In genomic region chr7:106405697-106406141, GRCh38 we compare ENCODE assay signal across 25 cellular contexts.
DNase-seq lines count a peak whose midpoint lies in the region; ATAC-seq and TF ChIP-seq lines count a peak whose summit lies in the region.
"Had no signal": no experiment of that assay in that cellular context is flagged by ENCODE, and none has a peak within 500 bp of the region (broad histone marks: within the 10 kb centered on the region; RNA-seq: fewer than 3 reads in every experiment).

No MANE protein-coding gene starts in this region.

- ATAC-seq in GM21619 (IDR thresholded peaks at IDR 0.05; ENCODE audit: unreplicated experiment) = peak; percentile 53
- ATAC-seq in CD8-positive, alpha-beta T cell = no peak
- ATAC-seq: HCT116, left colon had no signal

- H3K9me3 ChIP-seq in esophagus muscularis mucosa (no peaks in the 10 kb centered on the region), testis (no peaks in the 10 kb centered on the region)
- H3K9me3 ChIP-seq in CD8-positive, alpha-beta T cell (ENCODE audit: low read length) = no peaks in the 10 kb centered on the region
- H3K9me3 ChIP-seq: adrenal gland, right atrium auricular region, SK-N-SH, tibial artery had no signal

- no peak for TF ChIP-seq POLR2A in esophagus muscularis mucosa (IDR thresholded peaks at IDR 0.05; ENCODE audit: low read depth)
- TF ChIP-seq POLR2A in testis (IDR thresholded peaks at IDR 0.05) = no peak

- H3K36me3 Mint-ChIP-seq in activated naive CD4-positive, alpha-beta T cell treated with anti-CD3 and anti-CD28 coated beads for 36 hours (ENCODE audit: low read depth) = peaks cover 4% of the 10 kb centered on the region
- H3K36me3 Mint-ChIP-seq in activated naive CD4-positive, alpha-beta T cell treated with anti-CD3 and anti-CD28 coated beads, Interleukin-2, amount 10 ng/mL, durations not matched to agents 7 days and 5 days = no peaks in the 10 kb centered on the region
- no peaks in the 10 kb centered on the region for H3K36me3 Mint-ChIP-seq in CD8-positive, alpha-beta T cell

- POLR2A ChIA-PET in CD8-positive, alpha-beta T cell (lab: Charles Lee) = no interaction called here

- H3K4me1 Mint-ChIP-seq in activated naive CD4-positive, alpha-beta T cell treated with anti-CD3 and anti-CD28 coated beads for 36 hours (ENCODE audit: low read depth) = peaks cover 32% of the 10 kb centered on the region
- H3K4me1 Mint-ChIP-seq in activated naive CD4-positive, alpha-beta T cell treated with anti-CD3 and anti-CD28 coated beads, Interleukin-2, amount 10 ng/mL, durations not matched to agents 7 days and 5 days = peaks cover 8% of the 10 kb centered on the region
- no peaks in the 10 kb centered on the region for H3K4me1 Mint-ChIP-seq in CD8-positive, alpha-beta T cell (ENCODE audit: low read depth)
- H3K4me1 Mint-ChIP-seq: naive B cell had no signal

- H3K4me3 ChIP-seq in esophagus muscularis mucosa = no peak overlapping the region
- no peak overlapping the region for H3K4me3 ChIP-seq in testis
- H3K4me3 ChIP-seq in CD8-positive, alpha-beta T cell (ENCODE audit: low read depth, low read length) = no peak overlapping the region
- H3K4me3 ChIP-seq: adrenal gland, right atrium auricular region, tibial artery had no signal

- peaks cover 44% of the 10 kb centered on the region for H3K27me3 Mint-ChIP-seq in activated naive CD4-positive, alpha-beta T cell treated with anti-CD3 and anti-CD28 coated beads for 36 hours (ENCODE audit: low read depth)
- peaks cover 3% of the 10 kb centered on the region for H3K27me3 Mint-ChIP-seq in activated naive CD4-positive, alpha-beta T cell treated with anti-CD3 and anti-CD28 coated beads, Interleukin-2, amount 10 ng/mL, durations not matched to agents 7 days and 5 days
- H3K27me3 Mint-ChIP-seq in CD8-positive, alpha-beta T cell (ENCODE audit: low read depth) = peaks cover 19% of the 10 kb centered on the region

- peak overlapping the region; percentile 50 for H3K27ac Mint-ChIP-seq in activated naive CD4-positive, alpha-beta T cell treated with anti-CD3 and anti-CD28 coated beads for 36 hours
- H3K27ac Mint-ChIP-seq in activated naive CD4-positive, alpha-beta T cell treated with anti-CD3 and anti-CD28 coated beads, Interleukin-2, amount 10 ng/mL, durations not matched to agents 7 days and 5 days = no peak overlapping the region
- H3K27ac Mint-ChIP-seq in CD8-positive, alpha-beta T cell = no peak overlapping the region
- H3K27ac Mint-ChIP-seq: CD4-positive, alpha-beta T cell; naive B cell had no signal

- no peaks in the 10 kb centered on the region for H3K4me1 ChIP-seq in esophagus muscularis mucosa
- no peaks in the 10 kb centered on the region for H3K4me1 ChIP-seq in testis
- no peaks in the 10 kb centered on the region for H3K4me1 ChIP-seq in CD8-positive, alpha-beta T cell (ENCODE audit: insufficient read depth, low read length)
- H3K4me1 ChIP-seq: adrenal gland, right atrium auricular region, tibial artery had no signal

- no peak overlapping the region for H3K27ac ChIP-seq in esophagus muscularis mucosa (replicated peaks in 1 of 4)
- H3K27ac ChIP-seq in testis = no peak overlapping the region
- no peak overlapping the region for H3K27ac ChIP-seq in CD8-positive, alpha-beta T cell (ENCODE audit: low read depth, low read length)
- H3K27ac ChIP-seq: adrenal gland, HL-60, right atrium auricular region, RWPE1, tibial artery had no signal

- H3K27me3 ChIP-seq in esophagus muscularis mucosa = peaks cover 0 to 5% (median 0%) of the 10 kb centered on the region in 4 donors
- H3K27me3 ChIP-seq in testis = no peaks in the 10 kb centered on the region
- H3K27me3 ChIP-seq in CD8-positive, alpha-beta T cell (ENCODE audit: insufficient read depth, low read length) = no peaks in the 10 kb centered on the region
- H3K27me3 ChIP-seq: adrenal gland, right atrium auricular region, tibial artery had no signal

- H3K4me3 Mint-ChIP-seq in activated naive CD4-positive, alpha-beta T cell treated with anti-CD3 and anti-CD28 coated beads for 36 hours = no peak overlapping the region
- H3K4me3 Mint-ChIP-seq in activated naive CD4-positive, alpha-beta T cell treated with anti-CD3 and anti-CD28 coated beads, Interleukin-2, amount 10 ng/mL, durations not matched to agents 7 days and 5 days = no peak overlapping the region
- no peak overlapping the region for H3K4me3 Mint-ChIP-seq in CD8-positive, alpha-beta T cell
- H3K4me3 Mint-ChIP-seq: CD4-positive, alpha-beta T cell; naive B cell had no signal

- CTCF ChIA-PET in activated naive CD4-positive, alpha-beta T cell treated with anti-CD3 and anti-CD28 coated beads for 36 hours (lab: Charles Lee) = interaction anchor here (0.6 to 1.3 kb wide), 3 partner anchors 20 to 32 kb away, joined by 3 to 5 read pairs (median 3); no protein-coding TSS in a partner anchor
- CTCF ChIA-PET in activated naive CD4-positive, alpha-beta T cell treated with anti-CD3 and anti-CD28 coated beads, Interleukin-2, amount 10 ng/mL, durations not matched to agents 7 days and 5 days (lab: Charles Lee) = no interaction called here
- CTCF ChIA-PET in CD8-positive, alpha-beta T cell (lab: Charles Lee) = no interaction called here

- H3K9me3 Mint-ChIP-seq in activated naive CD4-positive, alpha-beta T cell treated with anti-CD3 and anti-CD28 coated beads for 36 hours = peaks cover 9% of the 10 kb centered on the region
- H3K9me3 Mint-ChIP-seq in activated naive CD4-positive, alpha-beta T cell treated with anti-CD3 and anti-CD28 coated beads, Interleukin-2, amount 10 ng/mL, durations not matched to agents 7 days and 5 days = peaks cover 3% of the 10 kb centered on the region
- no peaks in the 10 kb centered on the region for H3K9me3 Mint-ChIP-seq in CD8-positive, alpha-beta T cell
- H3K9me3 Mint-ChIP-seq: CD4-positive, alpha-beta T cell had no signal

- intact Hi-C loops in activated naive CD4-positive, alpha-beta T cell treated with anti-CD3 and anti-CD28 coated beads for 36 hours (cut with micrococcal nuclease) = loop anchor here (1.0 to 5.0 kb wide), 9 partner anchors 20 to 598 kb away; partner anchors contain the start of gene PIK3CG
- intact Hi-C loops in esophagus muscularis mucosa (cut with DNase I) = no loop called here
- intact Hi-C loops in testis (cut with DNase I; ENCODE audit: low total_unique reads) = no loop called here
- intact Hi-C loops in CD8-positive, alpha-beta T cell (cut with DNase I, micrococcal nuclease) = no loop called here

- TF ChIP-seq CTCF in esophagus muscularis mucosa (IDR thresholded peaks at IDR 0.05) = no peak
- no peak for TF ChIP-seq CTCF in testis (IDR thresholded peaks at IDR 0.05)
- TF ChIP-seq CTCF in CD8-positive, alpha-beta T cell (IDR thresholded peaks at IDR 0.05) = no peak

- no peak for TF ChIP-seq EP300 in esophagus muscularis mucosa (IDR thresholded peaks at IDR 0.05)

- WGBS in esophagus muscularis mucosa = no CpG with 5 or more reads among the region's 1 CpG
- WGBS in testis, 2 donors = 0% methylated on average over 1 of the region's 1 CpG

- H3K36me3 ChIP-seq in esophagus muscularis mucosa (no peaks in the 10 kb centered on the region), testis (ENCODE audit: low read depth, missing control alignments) (no peaks in the 10 kb centered on the region)
- H3K36me3 ChIP-seq in CD8-positive, alpha-beta T cell (ENCODE audit: insufficient read depth, low read length) = no peaks in the 10 kb centered on the region
- H3K36me3 ChIP-seq: adrenal gland, right atrium auricular region, tibial artery had no signal

- DNase-seq in activated naive CD4-positive, alpha-beta T cell treated with anti-CD3 and anti-CD28 coated beads for 36 hours = peak; percentile 53
- no peak for DNase-seq in activated naive CD4-positive, alpha-beta T cell treated with anti-CD3 and anti-CD28 coated beads, Interleukin-2, amount 10 ng/mL, durations not matched to agents 7 days and 5 days
- peak; percentile 77 for DNase-seq in RPMI8226
- peak; percentile 29 for DNase-seq in esophagus muscularis mucosa (ENCODE audit: extremely low spot score)
- no peak for DNase-seq in testis
- DNase-seq in CD8-positive, alpha-beta T cell = no peak
- no peak for DNase-seq in NCI-H2227 treated with DMSO at 0.1 percent for 48 hours (lab: John Stamatoyannopoulos, UW)
- DNase-seq: activated CD8-positive, alpha-beta memory T cell treated with anti-CD3 and anti-CD28 coated beads, Interleukin-2, amount 50 U/mL, for 48 hours; adrenal gland; CD4-positive, alpha-beta T cell; cortex of kidney; left colon; mesenchymal stem cell; naive B cell; NCI-H1417 treated with DMSO at 0.1 percent for 48 hours; NCI-H526; SK-N-SH; stimulated activated CD4-positive, alpha-beta T cell treated with anti-CD3 and anti-CD28 coated beads, Interleukin-12 subunit alpha, Interleukin-12 subunit beta, amount 100 ng/mL, for 4 hours; T1000; tibial artery had no signal

Comparison
In these comparisons a context has a peak if more than half of its experiments do, and no peak if none do; other contexts are left out.
1. DNase-seq: peak in activated naive CD4-positive, alpha-beta T cell treated with anti-CD3 and anti-CD28 coated beads for 36 hours (single experiment), RPMI8226 (single experiment) and esophagus muscularis mucosa (single experiment); none in activated naive CD4-positive, alpha-beta T cell treated with anti-CD3 and anti-CD28 coated beads, Interleukin-2, amount 10 ng/mL, durations not matched to agents 7 days and 5 days (single experiment), testis (single experiment), CD8-positive, alpha-beta T cell (0 of 7) and NCI-H2227 treated with DMSO at 0.1 percent for 48 hours (single experiment).